In genomic region chr15:46039703-46040102, GRCh38 we compare ENCODE assay signal across 31 cellular contexts.
"Had no signal": no experiment of that assay in that cellular context is flagged by ENCODE, and none has a peak within 500 bp of the region (broad histone marks: within the 10 kb centered on the region; RNA-seq: fewer than 3 reads in every experiment).

No MANE protein-coding gene starts in this region.

- ATAC-seq: activated CD4-positive, alpha-beta T cell treated with anti-CD3 and anti-CD28 coated beads for 36 hours; activated CD8-positive, alpha-beta T cell treated with anti-CD3 and anti-CD28 coated beads, Interleukin-2, amount 10 ng/mL, durations not matched to agents 7 days and 5 days; activated naive CD4-positive, alpha-beta T cell treated with anti-CD3 and anti-CD28 coated beads, Interleukin-2, amount 50 U/mL, for 72 hours; activated T-cell treated with anti-CD3 and anti-CD28 coated beads, Interleukin-2, amount 50 U/mL, for 72 hours; foreskin keratinocyte; gastrocnemius medialis; T-helper 17 cell had no signal

- H3K4me3 ChIP-seq: ascending aorta, breast epithelium, cardiac muscle cell, colonic mucosa, esophagus squamous epithelium, gastrocnemius medialis, heart right ventricle had no signal

- H3K27me3 ChIP-seq: ascending aorta, breast epithelium, cardiac muscle cell, colonic mucosa, esophagus squamous epithelium, foreskin keratinocyte, gastrocnemius medialis, heart right ventricle had no signal

- DNase-seq: activated CD4-positive, alpha-beta memory T cell treated with anti-CD3 and anti-CD28 coated beads for 36 hours; activated CD4-positive, alpha-beta T cell treated with anti-CD3 and anti-CD28 coated beads for 36 hours; activated CD4-positive, alpha-beta T cell treated with anti-CD3 and anti-CD28 coated beads, Interleukin-2, amount 10 ng/mL, durations not matched to agents 24 days and 14 days; activated CD4-positive, CD25-positive, alpha-beta regulatory T cell; activated CD4-positive, CD25-positive, alpha-beta regulatory T cell treated with anti-CD3 and anti-CD28 coated beads, Interleukin-2, amount 50 U/mL, for 72 hours; activated CD8-positive, alpha-beta memory T cell treated with anti-CD3 and anti-CD28 coated beads, Interleukin-2, amount 50 U/mL, for 48 hours; activated CD8-positive, alpha-beta T cell treated with anti-CD3 and anti-CD28 coated beads, Interleukin-2, amount 10 ng/mL, durations not matched to agents 7 days and 5 days; activated gamma-delta T cell; activated naive CD4-positive, alpha-beta T cell; activated naive CD4-positive, alpha-beta T cell treated with anti-CD3 and anti-CD28 coated beads, Interleukin-2, amount 10 ng/mL, durations not matched to agents 7 days and 5 days; activated naive CD8-positive, alpha-beta T cell treated with anti-CD3 and anti-CD28 coated beads, Interleukin-2, amount 10 ng/mL, durations not matched to agents 7 days and 5 days; activated T-cell treated with anti-CD3 and anti-CD28 coated beads for 4 hours; activated T-cell treated with anti-CD3 and anti-CD28 coated beads, Interleukin-2, amount 50 U/mL, for 24 hours; activated T-cell treated with anti-CD3 and anti-CD28 coated beads, Interleukin-2, amount 50 U/mL, for 72 hours; central memory CD4-positive, alpha-beta T cell; cerebellar nuclear complex; colonic mucosa; effector CD8-positive, alpha-beta T cell; esophagus squamous epithelium; gastrocnemius medialis; glutamatergic neuron; heart right ventricle; T-helper 1 cell; T-helper 17 cell; T1000 had no signal

- H3K27ac ChIP-seq: ascending aorta, breast epithelium, cardiac muscle cell, colonic mucosa, epithelial cell of prostate, esophagus squamous epithelium, foreskin keratinocyte, gastrocnemius medialis, heart right ventricle had no signal

- H3K4me1 ChIP-seq: ascending aorta, breast epithelium, colonic mucosa, esophagus squamous epithelium, foreskin keratinocyte, gastrocnemius medialis had no signal

- H3K36me3 ChIP-seq: ascending aorta, breast epithelium, cardiac muscle cell, colonic mucosa, esophagus squamous epithelium, gastrocnemius medialis, heart right ventricle had no signal

- H3K9me3 ChIP-seq: ascending aorta, breast epithelium, colonic mucosa, gastrocnemius medialis had no signal
